In genomic region chr6:142941018-142941417, GRCh38 we compare ENCODE assay signal across 23 cellular contexts. TPM values are rescaled to one million over a fixed set of nuclear protein-coding genes. Genes with fewer than 3 reads are reported as not detected.
DNase-seq lines count a peak whose midpoint lies in the region; ATAC-seq and TF ChIP-seq lines count a peak whose summit lies in the region.
"Had no signal": no experiment of that assay in that cellular context is flagged by ENCODE, and none has a peak within 500 bp of the region (broad histone marks: within the 10 kb centered on the region; RNA-seq: fewer than 3 reads in every experiment).

No MANE protein-coding gene starts in this region.

- H3K4me3 ChIP-seq in endocrine pancreas (ENCODE audit: control insufficient read depth, insufficient read depth, low read length): peak overlapping the region; percentile 78
- H3K4me3 ChIP-seq: mucosa of descending colon, ovary, sigmoid colon, thyroid gland had no signal

- no peak overlapping the region for H3K9ac ChIP-seq in endocrine pancreas (ENCODE audit: control insufficient read depth, insufficient read depth, low read length)

- no peak for TF ChIP-seq CTCF in natural killer cell (IDR thresholded peaks at IDR 0.05)

- CTCF ChIA-PET in activated CD4-positive, alpha-beta memory T cell treated with anti-CD3 and anti-CD28 coated beads for 36 hours (lab: Charles Lee): interaction anchor here (1.0 to 1.5 kb wide), 2 partner anchors 10 to 466 kb away, joined by 3 read pairs; no protein-coding TSS in a partner anchor

- H3K9me3 Mint-ChIP-seq in natural killer cell treated with Interleukin-12 subunit alpha and Interleukin-12 subunit beta and Interleukin-15 and Interleukin-18, amount 100 ng/mL, for 72 hours: no peaks in the 10 kb centered on the region
- no peaks in the 10 kb centered on the region for H3K9me3 Mint-ChIP-seq in natural killer cell
- H3K9me3 Mint-ChIP-seq in activated CD4-positive, alpha-beta memory T cell treated with anti-CD3 and anti-CD28 coated beads for 36 hours: peaks cover 1% of the 10 kb centered on the region

- H3K27me3 ChIP-seq in endocrine pancreas (ENCODE audit: control insufficient read depth, insufficient read depth, low read length): no peaks in the 10 kb centered on the region
- H3K27me3 ChIP-seq: ovary, sigmoid colon, thyroid gland had no signal

- peak overlapping the region; percentile 95 for H3K4me3 Mint-ChIP-seq in natural killer cell treated with Interleukin-12 subunit alpha and Interleukin-12 subunit beta and Interleukin-15 and Interleukin-18, amount 100 ng/mL, for 72 hours
- no peak overlapping the region for H3K4me3 Mint-ChIP-seq in natural killer cell
- peak overlapping the region; percentile 96 for H3K4me3 Mint-ChIP-seq in activated CD4-positive, alpha-beta memory T cell treated with anti-CD3 and anti-CD28 coated beads for 36 hours

- H3K4me1 ChIP-seq in endocrine pancreas (ENCODE audit: control insufficient read depth, insufficient read depth, low read length): peaks cover 35% of the 10 kb centered on the region

- POLR2A ChIA-PET in activated CD4-positive, alpha-beta memory T cell treated with anti-CD3 and anti-CD28 coated beads for 36 hours (lab: Charles Lee): interaction anchor here (1.0 kb wide), 1 partner anchor 15 kb away, joined by 3 read pairs; no protein-coding TSS in a partner anchor

- peak overlapping the region; percentile 98 to 100 for H3K27ac Mint-ChIP-seq in natural killer cell treated with Interleukin-12 subunit alpha and Interleukin-12 subunit beta and Interleukin-15 and Interleukin-18, amount 100 ng/mL, for 72 hours
- H3K27ac Mint-ChIP-seq in natural killer cell: peak overlapping the region in 1 of 2 donors; percentile 99
- peak overlapping the region; percentile 99 for H3K27ac Mint-ChIP-seq in activated CD4-positive, alpha-beta memory T cell treated with anti-CD3 and anti-CD28 coated beads for 36 hours

- peaks cover 10% of the 10 kb centered on the region for H3K36me3 Mint-ChIP-seq in natural killer cell treated with Interleukin-12 subunit alpha and Interleukin-12 subunit beta and Interleukin-15 and Interleukin-18, amount 100 ng/mL, for 72 hours
- H3K36me3 Mint-ChIP-seq in natural killer cell: no peaks in the 10 kb centered on the region
- H3K36me3 Mint-ChIP-seq in activated CD4-positive, alpha-beta memory T cell treated with anti-CD3 and anti-CD28 coated beads for 36 hours: peaks cover 9% of the 10 kb centered on the region
- H3K36me3 Mint-ChIP-seq: brain had no signal

- peaks cover 50 to 52% of the 10 kb centered on the region in 2 donors for H3K4me1 Mint-ChIP-seq in natural killer cell treated with Interleukin-12 subunit alpha and Interleukin-12 subunit beta and Interleukin-15 and Interleukin-18, amount 100 ng/mL, for 72 hours (ENCODE audit: low read depth in 2 of 2)
- peaks cover 41 to 44% of the 10 kb centered on the region in 2 donors for H3K4me1 Mint-ChIP-seq in natural killer cell
- H3K4me1 Mint-ChIP-seq in activated CD4-positive, alpha-beta memory T cell treated with anti-CD3 and anti-CD28 coated beads for 36 hours (ENCODE audit: low read depth): peaks cover 67% of the 10 kb centered on the region

- H3K36me3 ChIP-seq in endocrine pancreas (ENCODE audit: control insufficient read depth, insufficient read depth, low read length): no peaks in the 10 kb centered on the region
- H3K36me3 ChIP-seq: ovary, sigmoid colon, thyroid gland had no signal

- no peaks in the 10 kb centered on the region for H3K27me3 Mint-ChIP-seq in natural killer cell treated with Interleukin-12 subunit alpha and Interleukin-12 subunit beta and Interleukin-15 and Interleukin-18, amount 100 ng/mL, for 72 hours
- no peaks in the 10 kb centered on the region for H3K27me3 Mint-ChIP-seq in natural killer cell (ENCODE audit: low read depth in 2 of 2)
- H3K27me3 Mint-ChIP-seq in activated CD4-positive, alpha-beta memory T cell treated with anti-CD3 and anti-CD28 coated beads for 36 hours: peaks cover 2% of the 10 kb centered on the region

- intact Hi-C loops in natural killer cell (cut with micrococcal nuclease): loop anchor here (5.0 to 10.0 kb wide), 4 partner anchors 114 to 1414 kb away; no protein-coding TSS in a partner anchor
- intact Hi-C loops in activated CD4-positive, alpha-beta memory T cell treated with anti-CD3 and anti-CD28 coated beads for 36 hours (cut with micrococcal nuclease): loop anchor here (5.0 to 10.0 kb wide), 4 partner anchors 249 to 1404 kb away; partner anchors contain the start of gene STX11

- H3K9me3 ChIP-seq in endocrine pancreas (ENCODE audit: control insufficient read depth, low read length): no peaks in the 10 kb centered on the region
- H3K9me3 ChIP-seq: mucosa of descending colon, ovary, sigmoid colon, thyroid gland had no signal

- no peak for DNase-seq in natural killer cell treated with Interleukin-12 subunit alpha and Interleukin-12 subunit beta and Interleukin-15 and Interleukin-18, amount 100 ng/mL, for 72 hours (ENCODE audit: low spot score)
- DNase-seq in natural killer cell: no peak
- DNase-seq in activated CD4-positive, alpha-beta memory T cell treated with anti-CD3 and anti-CD28 coated beads for 36 hours: no peak
- DNase-seq in superior temporal gyrus (ENCODE audit: extremely low spot score): peak; percentile 55
- DNase-seq in NCI-H128 (lab: John Stamatoyannopoulos, UW; ENCODE audit: unreplicated experiment): no peak
- DNase-seq: activated CD4-positive, alpha-beta T cell treated with anti-CD3 and anti-CD28 coated beads for 1 hour; activated effector memory CD4-positive, alpha-beta T cell treated with Interleukin-2 at 50 U/mL for 16 hours; hippocampal formation; Karpas-422; left cardiac atrium; mucosa of descending colon; NCI-H146; NCI-H446; ovary; Right ventricle myocardium superior; sigmoid colon; stimulated activated CD4-positive, alpha-beta T cell treated with anti-CD3 and anti-CD28 coated beads, Interleukin-4, amount 100 ng/mL, for 24 hours; stimulated activated CD8-positive, alpha-beta memory T cell treated with anti-CD3 and anti-CD28 coated beads, Interleukin-4, amount 100 ng/mL, for 48 hours; thyroid gland had no signal

- ATAC-seq in natural killer cell treated with Interleukin-12 subunit alpha and Interleukin-12 subunit beta and Interleukin-15 and Interleukin-18, amount 100 ng/mL, for 72 hours: no peak
- no peak for ATAC-seq in natural killer cell
- no peak for ATAC-seq in HG03280 (IDR thresholded peaks at IDR 0.05; ENCODE audit: unreplicated experiment)
- no peak for ATAC-seq in GM21423 (IDR thresholded peaks at IDR 0.05; ENCODE audit: unreplicated experiment)
- ATAC-seq: left cardiac atrium, mucosa of descending colon had no signal

RNA-seq across cellular contexts. Expression of gene HIVEP2, which starts 4.0 kb away (rescaled TPM):
- total RNA-seq in natural killer cell treated with Interleukin-12 subunit alpha and Interleukin-12 subunit beta and Interleukin-15 and Interleukin-18, amount 100 ng/mL, for 72 hours: 10 to 100 TPM; 45.7 to 58.1 TPM
- total RNA-seq in natural killer cell: 10 to 100 TPM; 14.6 to 21.6 (median 18.7) TPM
- total RNA-seq in activated CD4-positive, alpha-beta memory T cell treated with anti-CD3 and anti-CD28 coated beads for 36 hours: 10 to 100 TPM; 24.3 to 25.1 TPM
